ENCODE assay signal across 2 cellular contexts in the genomic region with DNA sequence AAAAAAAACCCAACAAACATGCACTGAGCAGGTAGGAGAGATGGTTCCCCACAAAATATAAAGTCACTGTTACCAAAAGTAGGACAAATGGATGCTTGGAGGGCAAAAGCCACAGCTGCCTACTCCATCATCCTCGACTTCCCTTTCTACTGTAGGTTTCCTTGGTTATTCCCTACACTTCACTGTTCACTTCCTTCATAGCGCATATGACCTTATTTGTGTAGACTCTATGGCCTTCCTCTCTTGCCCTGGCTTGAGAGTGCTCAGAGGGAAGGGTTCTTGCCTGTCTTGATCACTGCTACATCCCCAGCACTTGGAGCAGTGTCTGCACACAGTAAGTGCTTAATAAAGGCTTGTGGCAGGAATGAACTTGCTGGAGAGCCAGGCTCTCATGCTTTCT.
TF ChIP-seq lines count a peak whose summit lies in the region.

No MANE protein-coding gene starts in this region.

TF ChIP-seq in IMR-90, 13 proteins besides CTCF, POLR2A, EP300 and RAD21:
- TF ChIP-seq FOS (IDR thresholded peaks at IDR 0.05; ENCODE audit: low read depth, low read length) (no peak), MAZ (IDR thresholded peaks at IDR 0.05; ENCODE audit: borderline replicate concordance, low read depth, low read length) (no peak), NFE2L2 (IDR thresholded peaks at IDR 0.05; ENCODE audit: low read depth, low read length) (no peak), RFX5 (IDR thresholded peaks at IDR 0.05; ENCODE audit: low read depth, low read length) (no peak), MAFK (IDR thresholded peaks at IDR 0.05; ENCODE audit: low read depth, low read length) (no peak), CHD1 (IDR thresholded peaks at IDR 0.05; ENCODE audit: low read depth, low read length) (no peak), CEBPB (IDR thresholded peaks at IDR 0.05; ENCODE audit: low read depth, low read length) (no peak), MXI1 (IDR thresholded peaks at IDR 0.05; ENCODE audit: borderline replicate concordance, low read depth, low read length) (no peak)
- TF ChIP-seq, protein P1, sequence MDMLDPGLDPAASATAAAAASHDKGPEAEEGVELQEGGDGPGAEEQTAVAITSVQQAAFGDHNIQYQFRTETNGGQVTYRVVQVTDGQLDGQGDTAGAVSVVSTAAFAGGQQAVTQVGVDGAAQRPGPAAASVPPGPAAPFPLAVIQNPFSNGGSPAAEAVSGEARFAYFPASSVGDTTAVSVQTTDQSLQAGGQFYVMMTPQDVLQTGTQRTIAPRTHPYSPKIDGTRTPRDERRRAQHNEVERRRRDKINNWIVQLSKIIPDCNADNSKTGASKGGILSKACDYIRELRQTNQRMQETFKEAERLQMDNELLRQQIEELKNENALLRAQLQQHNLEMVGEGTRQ (IDR thresholded peaks at IDR 0.05; ENCODE audit: low read depth, low read length) = no peak

TF ChIP-seq in H1, 55 proteins besides CTCF, POLR2A, EP300 and RAD21:
- TF ChIP-seq GABPA (IDR thresholded peaks at IDR 0.05; ENCODE audit: borderline replicate concordance, insufficient read depth, low read length) (no peak), MAFK (IDR thresholded peaks at IDR 0.05; ENCODE audit: low read depth, low read length) (no peak), TCF12 (IDR thresholded peaks at IDR 0.05; ENCODE audit: low read depth, low read length) (no peak), BACH1 (IDR thresholded peaks at IDR 0.05; ENCODE audit: low read length) (no peak), ZNF274 (IDR thresholded peaks at IDR 0.05; ENCODE audit: borderline replicate concordance, extremely low read depth, low read length) (no peak), SP2 (IDR thresholded peaks at IDR 0.05; ENCODE audit: low read length) (no peak), CHD1 (IDR thresholded peaks at IDR 0.05; ENCODE audit: low read depth, low read length) (no peak), BRCA1 (IDR thresholded peaks at IDR 0.05; ENCODE audit: low read depth, low read length) (no peak), EZH2 (IDR thresholded peaks at IDR 0.05; ENCODE audit: low read depth, low read length, severe bottlenecking) (no peak), FOSL1 (IDR thresholded peaks at IDR 0.05; ENCODE audit: insufficient read depth, low read depth, low read length) (no peak), CBX5 (IDR thresholded peaks at IDR 0.05; ENCODE audit: low read depth, low read length) (no peak), BCL11A (IDR thresholded peaks at IDR 0.05; ENCODE audit: low read depth in 2 of 2, low read length in 2 of 2) (no peak), KDM5A (IDR thresholded peaks at IDR 0.05; ENCODE audit: low read length) (no peak), HDAC6 (IDR thresholded peaks at IDR 0.05; ENCODE audit: low read depth, low read length) (no peak), TAF1 (IDR thresholded peaks at IDR 0.05; ENCODE audit: low read depth, low read length) (no peak), CHD2 (IDR thresholded peaks at IDR 0.05; ENCODE audit: low read length) (no peak), TAF7 (optimal IDR thresholded peaks at IDR 0.05; ENCODE audit: borderline replicate concordance, low read depth, low read length) (no peak), SIRT6 (IDR thresholded peaks at IDR 0.05; ENCODE audit: low read length) (no peak)
- TF ChIP-seq, protein P2, sequence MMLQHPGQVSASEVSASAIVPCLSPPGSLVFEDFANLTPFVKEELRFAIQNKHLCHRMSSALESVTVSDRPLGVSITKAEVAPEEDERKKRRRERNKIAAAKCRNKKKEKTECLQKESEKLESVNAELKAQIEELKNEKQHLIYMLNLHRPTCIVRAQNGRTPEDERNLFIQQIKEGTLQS (IDR thresholded peaks at IDR 0.05; ENCODE audit: insufficient read depth, low read depth, low read length) = no peak
